9 cellular contexts compared by ENCODE assay signal in the genomic region with DNA sequence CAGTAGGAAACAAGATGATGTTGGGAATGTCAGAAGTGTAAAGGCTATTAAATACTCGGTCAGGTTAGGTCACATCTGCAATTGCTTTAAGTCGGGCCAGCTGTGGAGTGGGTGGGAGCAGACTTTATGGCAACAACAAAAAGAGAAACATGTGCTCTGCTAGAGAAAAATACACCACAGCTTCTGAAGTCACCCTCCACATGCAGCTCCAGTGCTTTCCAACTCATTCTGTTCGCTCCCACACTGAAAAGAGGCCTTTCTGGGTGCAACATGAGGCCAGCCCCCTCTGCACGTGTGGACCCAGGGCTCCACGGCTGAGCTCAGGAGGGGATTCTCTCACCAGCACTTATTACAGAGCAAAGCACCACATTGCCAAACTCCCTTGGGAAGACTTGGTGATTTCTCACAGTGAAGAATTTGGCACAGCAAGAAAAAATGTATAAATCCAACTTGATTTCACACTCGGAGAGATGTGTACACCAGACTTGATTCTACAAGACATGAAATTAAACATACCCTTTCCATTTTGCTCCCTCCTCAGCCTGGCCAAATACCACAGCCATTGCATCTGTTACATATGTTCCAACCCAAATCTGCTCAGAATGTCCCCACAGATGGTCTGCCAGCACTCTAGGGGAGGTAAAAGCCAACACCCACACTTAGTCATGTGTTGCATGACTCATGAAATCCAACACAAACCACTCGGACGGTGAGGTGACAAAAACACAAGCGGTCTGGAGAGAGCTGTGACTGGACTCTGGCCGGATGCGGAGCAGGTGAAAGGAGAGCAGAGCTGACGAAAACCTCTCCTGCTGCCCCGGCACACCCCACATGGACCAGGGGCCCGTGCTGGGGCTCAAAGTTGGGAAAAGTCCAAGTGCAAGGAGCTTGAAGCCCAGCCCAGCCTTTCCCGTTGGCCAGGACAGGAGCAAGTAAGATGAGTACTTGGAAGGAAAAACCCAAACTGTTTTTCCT.
DNase-seq lines count a peak whose midpoint lies in the region; ATAC-seq and TF ChIP-seq lines count a peak whose summit lies in the region.
"Had no signal": no experiment of that assay in that cellular context is flagged by ENCODE, and none has a peak within 500 bp of the region (broad histone marks: within the 10 kb centered on the region; RNA-seq: fewer than 3 reads in every experiment).

No MANE protein-coding gene starts in this region.

- TF ChIP-seq POLR2A in suprapubic skin (IDR thresholded peaks at IDR 0.05), result no peak

- no peak overlapping the region for H3K27ac Mint-ChIP-seq in CD4-positive, alpha-beta T cell

- H3K27me3 ChIP-seq in suprapubic skin, result no peaks in the 10 kb centered on the region
- H3K27me3 ChIP-seq in CD4-positive, alpha-beta T cell (ENCODE audit: control insufficient read depth, insufficient read depth, low read length), result no peaks in the 10 kb centered on the region

- H3K9me3 ChIP-seq in suprapubic skin, result no peaks in the 10 kb centered on the region
- no peaks in the 10 kb centered on the region for H3K9me3 ChIP-seq in CD4-positive, alpha-beta T cell (ENCODE audit: control insufficient read depth, low read length)

- no peaks in the 10 kb centered on the region for H3K36me3 Mint-ChIP-seq in CD4-positive, alpha-beta T cell (ENCODE audit: low read depth)

- H3K4me1 ChIP-seq in suprapubic skin, result peaks cover 77% of the 10 kb centered on the region

- H3K27me3 Mint-ChIP-seq in CD4-positive, alpha-beta T cell, result peaks cover 12% of the 10 kb centered on the region

- no peaks in the 10 kb centered on the region for H3K9me3 Mint-ChIP-seq in CD4-positive, alpha-beta T cell

- DNase-seq in HFF-Myc (ENCODE audit: extremely low read depth, low read depth) (peak; percentile 99), astrocyte of the hippocampus (ENCODE audit: low read depth, low spot score) (peak; percentile 95), islet precursor cell (peak; percentile 81), suprapubic skin (ENCODE audit: low spot score in 2 of 2) (peak; percentile 80 to 85), globus pallidus (ENCODE audit: low spot score) (no peak), DMS153 treated with DMSO at 0.1 percent for 48 hours (lab: John Stamatoyannopoulos, UW; ENCODE audit: unreplicated experiment) (no peak)
- DNase-seq in CD4-positive, alpha-beta T cell, result no peak

- POLR2A ChIA-PET in CD4-positive, alpha-beta T cell (lab: Charles Lee), result no interaction called here

- WGBS in suprapubic skin, result 29% methylated on average over 15 of the region's 15 CpGs

- TF ChIP-seq CTCF in HFF-Myc (IDR thresholded peaks at IDR 0.05; ENCODE audit: low read depth, low read length, missing control alignments) (no peak), suprapubic skin (IDR thresholded peaks at IDR 0.05) (no peak)
- no peak for TF ChIP-seq CTCF in CD4-positive, alpha-beta T cell (IDR thresholded peaks at IDR 0.05)

- H3K27ac ChIP-seq in suprapubic skin, result peak overlapping the region; percentile 74
- no peak overlapping the region for H3K27ac ChIP-seq in CD4-positive, alpha-beta T cell (ENCODE audit: low read depth, low read length)
- H3K27ac ChIP-seq: KMS-11 had no signal

- no peaks in the 10 kb centered on the region for H3K4me1 Mint-ChIP-seq in CD4-positive, alpha-beta T cell (ENCODE audit: low read depth)

- CTCF ChIA-PET in CD4-positive, alpha-beta T cell (lab: Charles Lee), result no interaction called here

- H3K4me3 ChIP-seq in HFF-Myc (replicated peaks; ENCODE audit: low read depth, low read length) (no peak overlapping the region), suprapubic skin (no peak overlapping the region)

- TF ChIP-seq EP300 in suprapubic skin (IDR thresholded peaks at IDR 0.05), result no peak

- no peak for ATAC-seq in HG02763 (IDR thresholded peaks at IDR 0.05; ENCODE audit: unreplicated experiment)
- ATAC-seq in CD4-positive, alpha-beta T cell (ENCODE audit: poor library complexity), result no peak

- intact Hi-C loops in CD4-positive, alpha-beta T cell (cut with DNase I, micrococcal nuclease), result no loop called here

- peaks cover 12% of the 10 kb centered on the region for H3K36me3 ChIP-seq in suprapubic skin

- H3K4me3 Mint-ChIP-seq in CD4-positive, alpha-beta T cell, result no peak overlapping the region

Comparison
In these comparisons a context has a peak if more than half of its experiments do, and no peak if none do; other contexts are left out.
1. DNase-seq: peak in HFF-Myc (single experiment), astrocyte of the hippocampus (single experiment), islet precursor cell (single experiment) and suprapubic skin (2 of 2); none in globus pallidus (single experiment), DMS153 treated with DMSO at 0.1 percent for 48 hours (single experiment) and CD4-positive, alpha-beta T cell (0 of 10).